Comparison of ENCODE assay signal across 17 cellular contexts in the genomic region with DNA sequence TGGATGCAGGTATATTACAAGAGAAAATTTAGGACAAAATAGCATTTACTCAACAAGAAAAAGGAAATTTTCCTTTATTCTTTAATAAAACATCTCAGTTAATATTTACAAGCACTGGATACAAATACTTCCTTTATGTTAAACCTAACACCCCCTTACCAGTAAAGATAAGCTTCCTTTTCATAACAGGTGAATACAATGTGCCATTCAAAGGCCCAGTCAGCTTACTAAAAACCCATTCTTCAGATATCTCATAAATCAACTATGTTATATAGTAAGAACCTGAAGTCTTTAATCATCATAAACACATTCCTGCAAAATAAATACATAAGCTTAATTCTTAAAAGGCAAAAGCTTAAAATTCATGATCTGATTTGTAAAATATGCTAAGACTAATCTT. TPM values are rescaled to one million over a fixed set of nuclear protein-coding genes. Genes with fewer than 3 reads are reported as not detected.
DNase-seq lines count a peak whose midpoint lies in the region; ATAC-seq and TF ChIP-seq lines count a peak whose summit lies in the region.
"Had no signal": no experiment of that assay in that cellular context is flagged by ENCODE, and none has a peak within 500 bp of the region (broad histone marks: within the 10 kb centered on the region; RNA-seq: fewer than 3 reads in every experiment).

No MANE protein-coding gene starts in this region.

- POLR2A ChIA-PET in IMR-90 (lab: Charles Lee; ENCODE audit: unreplicated experiment) (no interaction called here), WTC11 (lab: Charles Lee) (interaction anchor here (0.6 kb wide), 1 partner anchor 32 kb away, joined by 3 read pairs; no protein-coding TSS in a partner anchor)
- POLR2A ChIA-PET in naive thymus-derived CD8-positive, alpha-beta T cell (lab: Charles Lee), result no interaction called here

- TF ChIP-seq CTCF in IMR-90 (conservative IDR thresholded peaks at IDR 0.05; ENCODE audit: low read depth, low read length) (no peak), WTC11 (IDR thresholded peaks at IDR 0.05) (no peak), nephron progenitor cell (IDR thresholded peaks at IDR 0.05) (no peak)

- no peak overlapping the region for H2BK120ac ChIP-seq in IMR-90 (ENCODE audit: low read depth, low read length)

- no peaks in the 10 kb centered on the region for H3K27me3 ChIP-seq in IMR-90 (ENCODE audit: control insufficient read depth, insufficient read depth, low read length)

- CTCF ChIA-PET in IMR-90 (lab: Yijun Ruan, JAX) (no interaction called here), WTC11 (lab: Charles Lee) (interaction anchor here (1.1 kb wide), 1 partner anchor 114 kb away, joined by 3 read pairs; no protein-coding TSS in a partner anchor)

- no peak overlapping the region for H3K23ac ChIP-seq in IMR-90 (ENCODE audit: low read depth, low read length)

- no peak overlapping the region for H2AK9ac ChIP-seq in IMR-90 (replicated peaks; ENCODE audit: low read depth, low read length, poor library complexity)

- H3K4ac ChIP-seq in IMR-90 (ENCODE audit: low read depth, low read length), result no peak overlapping the region

- no peak overlapping the region for H3K14ac ChIP-seq in IMR-90 (replicated peaks; ENCODE audit: low read depth, low read length)

- no peak overlapping the region for H3K4me2 ChIP-seq in IMR-90 (ENCODE audit: low read depth, low read length)

- H2BK5ac ChIP-seq in IMR-90 (ENCODE audit: low read depth, low read length, poor library complexity, severe bottlenecking), result peak overlapping the region; percentile 53

- no TSS peak for BruUV-seq in IMR-90 (replicated peaks; lab: Mats Ljungman, UMichigan)

- no peak overlapping the region for H3K18ac ChIP-seq in IMR-90 (ENCODE audit: low read depth, low read length)

- no peak overlapping the region for H3K9ac ChIP-seq in IMR-90 (ENCODE audit: low read depth, low read length)

- in situ Hi-C loops in IMR-90 (cut with MboI; ENCODE audit: low sequenced_read_pairs), result no loop called here

- no peak for TF ChIP-seq POLR2A in IMR-90 (IDR thresholded peaks at IDR 0.05; ENCODE audit: low read depth, low read length)

- DNase-seq in COLO829 (ENCODE audit: low spot score) (peak; percentile 33), IMR-90 (no peak), WTC11 (ENCODE audit: low spot score) (no peak), nephron progenitor cell (no peak), NCI-H345 (lab: John Stamatoyannopoulos, UW) (no peak), NCI-H82 (lab: John Stamatoyannopoulos, UW) (no peak)
- no peak for DNase-seq in activated T-cell treated with anti-CD3 and anti-CD28 coated beads, Interleukin-2, amount 50 U/mL, for 48 hours
- DNase-seq in naive thymus-derived CD8-positive, alpha-beta T cell, result no peak
- DNase-seq: Caco-2, H7, NCI-H1417, NCI-H187 treated with DMSO at 0.1 percent for 48 hours, NCI-H446, NCI-H69, T-helper 1 cell had no signal

- intact Hi-C loops in IMR-90 (cut with micrococcal nuclease), result no loop called here

- no peak overlapping the region for H4K8ac ChIP-seq in IMR-90 (ENCODE audit: low read depth in 2 of 2, low read length in 2 of 2)

- no peaks in the 10 kb centered on the region for H3K36me3 ChIP-seq in IMR-90 (ENCODE audit: control insufficient read depth, insufficient read depth, low read length)

- H3K36me3 Mint-ChIP-seq in WTC11 (no peaks in the 10 kb centered on the region), nephron progenitor cell (ENCODE audit: low read depth) (peaks cover 41% of the 10 kb centered on the region)
- H3K36me3 Mint-ChIP-seq in naive thymus-derived CD8-positive, alpha-beta T cell, result peaks cover 0 to 6% (median 5%) of the 10 kb centered on the region in 3 donors
- H3K36me3 Mint-ChIP-seq: CD14-positive monocyte had no signal

- no peak overlapping the region for H4K5ac ChIP-seq in IMR-90 (ENCODE audit: low read depth, low read length)

- no peak overlapping the region for H2AFZ ChIP-seq in IMR-90 (replicated peaks; ENCODE audit: low read length, poor library complexity)

- H3K79me1 ChIP-seq in IMR-90 (ENCODE audit: low read depth in 1 of 2, low read length in 2 of 2), result peaks cover 19 to 64% of the 10 kb centered on the region in 2 experiments

- H3K27ac ChIP-seq in IMR-90 (ENCODE audit: insufficient read depth, low read length), result no peak overlapping the region

- H3K4me3 ChIP-seq in IMR-90 (ENCODE audit: insufficient read depth, low read depth, low read length), result no peak overlapping the region

- H2BK15ac ChIP-seq in IMR-90 (ENCODE audit: low read depth, low read length), result no peak overlapping the region

- no peak overlapping the region for H3K56ac ChIP-seq in IMR-90 (ENCODE audit: extremely low read depth, insufficient read depth, low read length)

- no peak overlapping the region for H4K91ac ChIP-seq in IMR-90 (ENCODE audit: insufficient read depth, low read depth, low read length)

- dilution Hi-C loops in IMR-90 (cut with HindIII; ENCODE audit: low sequenced_read_pairs, unreplicated experiment), result no loop called here

- H3K9me1 ChIP-seq in IMR-90 (ENCODE audit: insufficient read depth, low read length), result peaks cover 3% of the 10 kb centered on the region

- H2BK20ac ChIP-seq in IMR-90 (ENCODE audit: low read depth, low read length), result no peak overlapping the region

- H3K9me3 Mint-ChIP-seq in WTC11 (no peaks in the 10 kb centered on the region), nephron progenitor cell (peaks cover 22% of the 10 kb centered on the region)
- no peaks in the 10 kb centered on the region for H3K9me3 Mint-ChIP-seq in naive thymus-derived CD8-positive, alpha-beta T cell

- H4K20me1 ChIP-seq in IMR-90 (ENCODE audit: insufficient read depth, low read length), result peaks cover 19% of the 10 kb centered on the region; the same call in 1 of the 2 replicates

- ATAC-seq in IMR-90 (ENCODE audit: low read depth) (no peak; the same call in 1 of the 2 replicates), WTC11 (no peak)
- no peak for ATAC-seq in naive thymus-derived CD8-positive, alpha-beta T cell

- H2AK5ac ChIP-seq in IMR-90 (ENCODE audit: low read depth, low read length), result no peak overlapping the region

- no peak for TF ChIP-seq RAD21 in IMR-90 (IDR thresholded peaks at IDR 0.05; ENCODE audit: low read length)

- peaks cover 45% of the 10 kb centered on the region for H3K4me1 Mint-ChIP-seq in WTC11
- peaks cover 33% of the 10 kb centered on the region for H3K4me1 Mint-ChIP-seq in nephron progenitor cell
- H3K4me1 Mint-ChIP-seq in naive thymus-derived CD8-positive, alpha-beta T cell, result peaks cover 23 to 52% (median 34%) of the 10 kb centered on the region in 4 donors

- H3K4me1 ChIP-seq in IMR-90 (ENCODE audit: control insufficient read depth, insufficient read depth, low read length), result peaks cover 7% of the 10 kb centered on the region

- H3K4me3 Mint-ChIP-seq in WTC11, result no peak overlapping the region
- H3K4me3 Mint-ChIP-seq in nephron progenitor cell, result no peak overlapping the region
- no peak overlapping the region for H3K4me3 Mint-ChIP-seq in naive thymus-derived CD8-positive, alpha-beta T cell
- H3K4me3 Mint-ChIP-seq: CD14-positive monocyte, IgD-negative memory B cell had no signal

- H3K27ac Mint-ChIP-seq in WTC11 (peak overlapping the region; percentile 75), nephron progenitor cell (peak overlapping the region; percentile 90)
- no peak overlapping the region for H3K27ac Mint-ChIP-seq in naive thymus-derived CD8-positive, alpha-beta T cell
- H3K27ac Mint-ChIP-seq: IgD-negative memory B cell had no signal

- no peaks in the 10 kb centered on the region for H3K9me3 ChIP-seq in IMR-90 (ENCODE audit: control insufficient read depth, insufficient read depth, low read length)
- H3K9me3 ChIP-seq: Caco-2 had no signal

- H3K27me3 Mint-ChIP-seq in WTC11 (ENCODE audit: low read depth), result no peaks in the 10 kb centered on the region
- no peaks in the 10 kb centered on the region for H3K27me3 Mint-ChIP-seq in nephron progenitor cell (ENCODE audit: low read depth, poor library complexity)
- H3K27me3 Mint-ChIP-seq in naive thymus-derived CD8-positive, alpha-beta T cell, result peaks cover 0 to 2% (median 0%) of the 10 kb centered on the region in 5 donors

TF ChIP-seq in IMR-90, 13 proteins besides CTCF, POLR2A, EP300 and RAD21 (continues in another document):
- no peak for TF ChIP-seq RCOR1 (IDR thresholded peaks at IDR 0.05; ENCODE audit: insufficient replicate concordance, low read length)
- no peak for TF ChIP-seq MXI1 (IDR thresholded peaks at IDR 0.05; ENCODE audit: borderline replicate concordance, low read depth, low read length)
- TF ChIP-seq SMC3 (IDR thresholded peaks at IDR 0.05; ENCODE audit: low read depth, low read length), result no peak
- no peak for TF ChIP-seq MAFK (IDR thresholded peaks at IDR 0.05; ENCODE audit: low read depth, low read length)
- TF ChIP-seq, protein P1, sequence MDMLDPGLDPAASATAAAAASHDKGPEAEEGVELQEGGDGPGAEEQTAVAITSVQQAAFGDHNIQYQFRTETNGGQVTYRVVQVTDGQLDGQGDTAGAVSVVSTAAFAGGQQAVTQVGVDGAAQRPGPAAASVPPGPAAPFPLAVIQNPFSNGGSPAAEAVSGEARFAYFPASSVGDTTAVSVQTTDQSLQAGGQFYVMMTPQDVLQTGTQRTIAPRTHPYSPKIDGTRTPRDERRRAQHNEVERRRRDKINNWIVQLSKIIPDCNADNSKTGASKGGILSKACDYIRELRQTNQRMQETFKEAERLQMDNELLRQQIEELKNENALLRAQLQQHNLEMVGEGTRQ (IDR thresholded peaks at IDR 0.05; ENCODE audit: low read depth, low read length), result no peak
- no peak for TF ChIP-seq FOS (IDR thresholded peaks at IDR 0.05; ENCODE audit: low read depth, low read length)

TF ChIP-seq in WTC11, 78 proteins besides CTCF, POLR2A, EP300 and RAD21 (continues in another document):
- TF ChIP-seq, protein P2, sequence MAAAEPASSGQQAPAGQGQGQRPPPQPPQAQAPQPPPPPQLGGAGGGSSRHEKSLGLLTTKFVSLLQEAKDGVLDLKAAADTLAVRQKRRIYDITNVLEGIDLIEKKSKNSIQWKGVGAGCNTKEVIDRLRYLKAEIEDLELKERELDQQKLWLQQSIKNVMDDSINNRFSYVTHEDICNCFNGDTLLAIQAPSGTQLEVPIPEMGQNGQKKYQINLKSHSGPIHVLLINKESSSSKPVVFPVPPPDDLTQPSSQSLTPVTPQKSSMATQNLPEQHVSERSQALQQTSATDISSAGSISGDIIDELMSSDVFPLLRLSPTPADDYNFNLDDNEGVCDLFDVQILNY (CRISPR knock-in tag; IDR thresholded peaks at IDR 0.05), result no peak
- no peak for TF ChIP-seq JUN (CRISPR knock-in tag; IDR thresholded peaks at IDR 0.05)

RNA-seq across cellular contexts. Expression of a gene that starts 52.6 kb away (rescaled TPM):
- total RNA-seq in IMR-90 (2012; rRNA removed) (32.1 and 41.4 TPM in 2 replicates), WTC11 (2021) (61.9 to 72.8 TPM (median 68.8 TPM) in 3 replicates)
- polyA plus RNA-seq in IMR-90 (2012; rRNA removed), result 14.2 and 18.5 TPM in 2 replicates
- 4.7 and 5.9 TPM in 2 replicates for polyA plus RNA-seq in IMR-90 (2012; cell fraction: cytosol; rRNA removed)
- 9.9 and 27.4 TPM in 2 replicates for polyA plus RNA-seq in IMR-90 (2012; cell fraction: nucleus; rRNA removed; ENCODE audit: low replicate concordance)
- total RNA-seq in naive thymus-derived CD8-positive, alpha-beta T cell, result 1 to 10 TPM; 7.6 to 7.8 TPM
- polyA plus RNA-seq in naive thymus-derived CD8-positive, alpha-beta T cell, result 1 to 10 TPM; 1.4 to 2.2 (median 1.9) TPM
- polyA plus RNA-seq: CD14-positive monocyte, IgD-negative memory B cell had no signal

Comparison
In these comparisons a context has a peak if more than half of its experiments do, and no peak if none do; other contexts are left out.
1. H3K27ac Mint-ChIP-seq: peak in WTC11 (single experiment) and nephron progenitor cell (single experiment); none in naive thymus-derived CD8-positive, alpha-beta T cell (0 of 10).